Comparison of ENCODE assay signal across 24 cellular contexts in the genomic region with DNA sequence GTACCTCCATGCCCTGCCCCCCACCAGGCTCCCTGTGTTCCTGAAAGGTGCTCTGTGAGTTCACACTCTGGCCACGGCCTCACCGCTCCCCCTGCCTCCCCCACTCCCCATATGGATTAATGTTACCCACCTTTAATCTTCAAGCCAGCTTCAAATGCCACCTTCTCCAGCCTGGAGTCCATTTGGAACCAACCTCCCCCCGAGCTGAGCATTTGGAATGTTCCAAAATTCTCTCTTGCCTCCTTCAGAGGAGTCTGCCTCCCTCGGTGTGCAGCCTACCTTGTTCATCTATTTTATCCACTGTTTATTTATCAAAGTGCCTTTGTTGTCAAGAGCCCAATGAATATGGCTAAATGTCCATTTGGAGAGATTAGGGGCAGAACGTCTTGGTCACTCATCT. TPM values are rescaled to one million over a fixed set of nuclear protein-coding genes. Genes with fewer than 3 reads are reported as not detected.
DNase-seq lines count a peak whose midpoint lies in the region; ATAC-seq, FAIRE-seq and TF ChIP-seq lines count a peak whose summit lies in the region.
"Had no signal": no experiment of that assay in that cellular context is flagged by ENCODE, and none has a peak within 500 bp of the region (broad histone marks: within the 10 kb centered on the region; RNA-seq: fewer than 3 reads in every experiment).

No MANE protein-coding gene starts in this region.

- CTCF ChIA-PET in MCF 10A (lab: Yijun Ruan, JAX) (interaction anchor here (0.6 kb wide), 1 partner anchor 364 kb away, joined by 3 read pairs; no protein-coding TSS in a partner anchor), K562 (lab: Yijun Ruan, JAX; ENCODE audit: low intra/inter-chr PET ratio) (no interaction called here)

- H3K36me3 ChIP-seq in breast epithelium (no peaks in the 10 kb centered on the region), K562 (ENCODE audit: control insufficient read depth, insufficient read depth, low read length) (peaks cover 77% of the 10 kb centered on the region)
- H3K36me3 ChIP-seq: BE2C had no signal

- H3K4me1 ChIP-seq in breast epithelium (peaks cover 0 to 10% of the 10 kb centered on the region in 2 donors), K562 (replicated peaks in 1 of 2; ENCODE audit: control insufficient read depth in 2 of 2, insufficient read depth in 2 of 2, low read length in 2 of 2) (peaks cover 12 to 17% of the 10 kb centered on the region in 2 experiments; a peak in 4 of 5 replicates)
- H3K4me1 ChIP-seq: BE2C had no signal

- intact Hi-C loops in breast epithelium (cut with DNase I; ENCODE audit: low total_unique reads) (no loop called here), MCF 10A (cut with micrococcal nuclease) (no loop called here), K562 (cut with micrococcal nuclease) (loop anchor here (10.0 kb wide), 2 partner anchors 147 to 413 kb away; a partner anchor contains a TSS)

- peaks cover 31% of the 10 kb centered on the region for H3K79me2 ChIP-seq in K562 (ENCODE audit: control insufficient read depth, insufficient read depth, low read length)

- H3K9me3 ChIP-seq in breast epithelium (no peaks in the 10 kb centered on the region), K562 (replicated peaks; ENCODE audit: control insufficient read depth, insufficient read depth, low read depth, low read length) (no peaks in the 10 kb centered on the region)
- H3K9me3 ChIP-seq: BE2C, SK-N-SH had no signal

- H3K27ac ChIP-seq in breast epithelium (peak overlapping the region; percentile 68 to 70), K562 (ENCODE audit: extremely low read depth, low read depth, low read length) (no peak overlapping the region)
- H3K27ac ChIP-seq: HL-60 had no signal

- no peak for TF ChIP-seq POLR2A in breast epithelium (IDR thresholded peaks at IDR 0.05)
- no peak for TF ChIP-seq POLR2A in K562 (conservative IDR thresholded peaks at IDR 0.05)

- H3K4me3 Mint-ChIP-seq in MCF 10A (ENCODE audit: unreplicated experiment) (no peak overlapping the region), neural crest cell (peak overlapping the region; percentile 61)
- H3K4me3 Mint-ChIP-seq: CD4-positive, alpha-beta memory T cell had no signal

- H3K36me3 Mint-ChIP-seq in MCF 10A (ENCODE audit: insufficient read depth, unreplicated experiment) (peaks cover 34% of the 10 kb centered on the region), neural crest cell (ENCODE audit: low read depth) (no peaks in the 10 kb centered on the region)

- H3K9ac ChIP-seq in K562 (ENCODE audit: insufficient read depth in 1 of 2, low read depth in 2 of 2, low read length in 2 of 2): no peak overlapping the region
- H3K9ac ChIP-seq: SK-N-SH had no signal

- no peaks in the 10 kb centered on the region for H3K27me3 Mint-ChIP-seq in MCF 10A (ENCODE audit: insufficient read depth, unreplicated experiment)
- H3K27me3 Mint-ChIP-seq in neural crest cell (ENCODE audit: low read depth): no peaks in the 10 kb centered on the region
- H3K27me3 Mint-ChIP-seq: CD4-positive, alpha-beta memory T cell; IgD-negative memory B cell had no signal

- no peak for TF ChIP-seq RAD21 in K562 (CRISPR knock-in tag; conservative IDR thresholded peaks at IDR 0.05 in 1 of 2, IDR thresholded peaks at IDR 0.05 in 1 of 2)

- H2AFZ ChIP-seq in K562 (ENCODE audit: low read depth, low read length): no peak overlapping the region

- BruUV-seq in MCF 10A (replicated peaks; lab: Mats Ljungman, UMichigan) (no TSS peak), K562 (replicated peaks; lab: Mats Ljungman, UMichigan) (no TSS peak)

- TF ChIP-seq CTCF in breast epithelium (IDR thresholded peaks at IDR 0.05): no peak
- TF ChIP-seq CTCF in MCF 10A (IDR thresholded peaks at IDR 0.05; ENCODE audit: unreplicated experiment): no peak
- no peak for TF ChIP-seq CTCF in K562 (IDR thresholded peaks at IDR 0.05 in 2 of 3, conservative IDR thresholded peaks at IDR 0.05 in 1 of 3; ENCODE audit: insufficient read depth in 2 of 3, low read depth in 1 of 3, low read length in 3 of 3)
- TF ChIP-seq CTCF in neural crest cell (conservative IDR thresholded peaks at IDR 0.05): no peak

- H3K4me3 ChIP-seq in breast epithelium: no peak overlapping the region
- H3K4me3 ChIP-seq in K562: no peak overlapping the region

- H3K4me1 Mint-ChIP-seq in MCF 10A (ENCODE audit: insufficient read depth, unreplicated experiment): peaks cover 10% of the 10 kb centered on the region
- H3K4me1 Mint-ChIP-seq in neural crest cell: peaks cover 17% of the 10 kb centered on the region

- no peak for TF ChIP-seq EP300 in K562 (IDR thresholded peaks at IDR 0.05; ENCODE audit: low read length)

- 82% methylated on average over 5 of the region's 5 CpGs for WGBS in K562 (ENCODE audit: insufficient coverage, low coverage, missing lambda C conversion rate)

- ATAC-seq in K562: no peak

- H3K27ac Mint-ChIP-seq in MCF 10A (ENCODE audit: low read depth, unreplicated experiment): no peak overlapping the region
- no peak overlapping the region for H3K27ac Mint-ChIP-seq in neural crest cell (ENCODE audit: unreplicated experiment)
- H3K27ac Mint-ChIP-seq: IgD-negative memory B cell had no signal

- in situ Hi-C loops in K562 (cut with MboI): no loop called here

- no peak overlapping the region for H3K4me2 ChIP-seq in K562 (ENCODE audit: insufficient read depth, low read length)
- H3K4me2 ChIP-seq: SK-N-SH had no signal

- peaks cover 3% of the 10 kb centered on the region; the same call in 1 of the 2 replicates for H4K20me1 ChIP-seq in K562 (replicated peaks; ENCODE audit: control insufficient read depth, insufficient read depth, low read length)

- no peak for FAIRE-seq in K562 (lab: Jason Lieb, UNC)
- FAIRE-seq: GM12892, GM18507, RCC 7860 had no signal

- H3K9me3 Mint-ChIP-seq in MCF 10A (ENCODE audit: unreplicated experiment): no peaks in the 10 kb centered on the region
- no peaks in the 10 kb centered on the region for H3K9me3 Mint-ChIP-seq in neural crest cell
- H3K9me3 Mint-ChIP-seq: IgD-negative memory B cell had no signal

- DNase-seq in breast epithelium (ENCODE audit: low spot score in 2 of 2): no peak
- no peak for DNase-seq in MCF 10A (ENCODE audit: unreplicated experiment)
- peak in 2 of 4 experiments; percentile 18 to 19 for DNase-seq in K562 (ENCODE audit: extremely low read depth in 1 of 4, low spot score in 3 of 4)
- DNase-seq in neural crest cell (ENCODE audit: low read depth, low spot score): no peak
- DNase-seq in HuH-7 (ENCODE audit: low spot score): no peak
- no peak for DNase-seq in glomerular visceral epithelial cell (ENCODE audit: extremely low spot score)
- no peak for DNase-seq in iPS-NIHi7 (ENCODE audit: extremely low spot score)
- DNase-seq in A172 (ENCODE audit: low spot score): no peak
- DNase-seq: 8988T; BE2C; CD4-positive, alpha-beta memory T cell; EL; GOT3; Kasumi-1; NCI-H1105 treated with DMSO at 0.1 percent for 48 hours; NCI-H1694; NCI-H2081 treated with DMSO at 0.1 percent for 48 hours; SHP77 treated with DMSO at 0.1 percent for 48 hours; SK-N-SH had no signal

- H3K27me3 ChIP-seq in breast epithelium (no peaks in the 10 kb centered on the region), K562 (ENCODE audit: control insufficient read depth in 2 of 2, insufficient read depth in 2 of 2, low read length in 2 of 2) (no peaks in the 10 kb centered on the region)
- H3K27me3 ChIP-seq: BE2C had no signal

- peaks cover 11% of the 10 kb centered on the region for H3K9me1 ChIP-seq in K562 (ENCODE audit: control insufficient read depth, insufficient read depth, low read length)

- POLR2A ChIA-PET in MCF 10A (lab: Yijun Ruan, JAX): interaction anchor here (0.6 kb wide), 1 partner anchor 39 kb away, joined by 4 read pairs; no protein-coding TSS in a partner anchor
- POLR2A ChIA-PET in K562 (lab: Yijun Ruan, JAX): interaction anchor here (0.9 to 4.6 kb wide), 3 partner anchors 14 to 82 kb away, joined by 3 to 37 read pairs (median 3); no protein-coding TSS in a partner anchor

RNA-seq across cellular contexts. Expression of a gene that starts 4.3 kb away (rescaled TPM):
- total RNA-seq in breast epithelium: 100 to 1,000 TPM in 1 of 3 donors, 10 to 100 TPM in 2; 87.7 to 121 (median 97.5) TPM
- total RNA-seq in MCF 10A (2022): 124 and 147 TPM in 2 replicates
- 623 and 716 TPM in 2 replicates for total RNA-seq in K562 (2011; cell fraction: chromatin; rRNA removed; ENCODE audit: low replicate concordance)
- total RNA-seq in K562 (2011; cell fraction: nucleolus; rRNA removed): 264 and 268 TPM in 2 replicates
- 448 and 517 TPM in 2 replicates for total RNA-seq in K562 (2011; cell fraction: nucleoplasm; rRNA removed)
- total RNA-seq in K562 (2014; rRNA removed): 101 and 116 TPM in 2 replicates
- total RNA-seq in K562 (2014; rRNA removed; fragmentation: Illumina TruSeq; extraction: Trizol): 70.7 and 80.5 TPM in 2 replicates
- 69.2 and 75.1 TPM in 2 replicates for total RNA-seq in K562 (2015; rRNA removed; fragmentation: Illumina TruSeq; extraction: Trizol)
- total RNA-seq in K562 (2021): 91.3 and 109 TPM in 2 replicates
- polyA plus RNA-seq in K562 (2011; rRNA removed): 76.0 and 137 TPM in 2 replicates
- polyA plus RNA-seq in K562 (2011; cell fraction: cytosol; rRNA removed): 48.9 and 79.1 TPM in 2 replicates
- polyA plus RNA-seq in K562 (2011; cell fraction: nucleus; rRNA removed): 143 and 177 TPM in 2 replicates
- 75.8 and 115 TPM in 2 replicates for polyA plus RNA-seq in K562 (2012)
- polyA plus RNA-seq in K562 (2014; fragmentation: Illumina TruSeq; extraction: Trizol): 117 and 122 TPM in 2 replicates
- 10 to 100 TPM; 15.7 to 21.9 TPM for polyA plus RNA-seq in K562 (2014; fragmentation: Nextera tagmentation; extraction: Ambion mirVana)
- polyA plus RNA-seq in K562 (2014; rRNA removed): 98.1 and 138 TPM in 2 replicates
- 69.9 and 111 TPM in 2 replicates for polyA minus RNA-seq in K562 (2011; rRNA and poly(A)+ RNA removed)
- polyA minus RNA-seq in K562 (2011; cell fraction: cytosol; rRNA and poly(A)+ RNA removed): 40.1 and 56.7 TPM in 2 replicates
- 86.6 and 165 TPM in 2 replicates for polyA minus RNA-seq in K562 (2011; cell fraction: nucleus; rRNA and poly(A)+ RNA removed)
- 56.9 and 64.1 TPM in 2 replicates for total RNA-seq in neural crest cell
- total RNA-seq in A172 (2014; rRNA removed; shearing (Covaris generic)): 118 and 155 TPM in 2 replicates

RNA-seq across cellular contexts. Expression of a gene that starts 4.6 kb away (rescaled TPM):
- total RNA-seq in breast epithelium (10 to 100 TPM; 25.8 to 39.7 (median 31.4) TPM), MCF 10A (2022) (27.7 and 39.0 TPM in 2 replicates), K562 (2014; rRNA removed) (105 and 106 TPM in 2 replicates), K562 (2014; rRNA removed; fragmentation: Illumina TruSeq; extraction: Trizol) (82.6 and 86.7 TPM in 2 replicates), K562 (2015; rRNA removed; fragmentation: Illumina TruSeq; extraction: Trizol) (93.9 and 94.3 TPM in 2 replicates), K562 (2021) (72.3 and 77.3 TPM in 2 replicates), neural crest cell (17.1 and 20.7 TPM in 2 replicates)
- 31.0 and 60.5 TPM in 2 replicates for total RNA-seq in K562 (2011; cell fraction: chromatin; rRNA removed; ENCODE audit: low replicate concordance)
- 37.1 and 42.7 TPM in 2 replicates for total RNA-seq in K562 (2011; cell fraction: nucleolus; rRNA removed)
- total RNA-seq in K562 (2011; cell fraction: nucleoplasm; rRNA removed): 33.4 and 47.4 TPM in 2 replicates
- polyA plus RNA-seq in K562 (2011; rRNA removed) (121 and 145 TPM in 2 replicates), K562 (2014; fragmentation: Illumina TruSeq; extraction: Trizol) (95.9 and 104 TPM in 2 replicates), K562 (2014; fragmentation: Nextera tagmentation; extraction: Ambion mirVana) (100 to 1,000 TPM in 1 of 2 experiments, 10 to 100 TPM in 1; 62.8 to 133 TPM), K562 (2014; rRNA removed) (121 and 141 TPM in 2 replicates)
- polyA plus RNA-seq in K562 (2011; cell fraction: cytosol; rRNA removed): 151 and 164 TPM in 2 replicates
- polyA plus RNA-seq in K562 (2011; cell fraction: nucleus; rRNA removed): 39.9 and 61.7 TPM in 2 replicates
- 91.8 and 104 TPM in 2 replicates for polyA plus RNA-seq in K562 (2012)
- polyA minus RNA-seq in K562 (2011; rRNA and poly(A)+ RNA removed): 51.5 and 51.7 TPM in 2 replicates
- 22.0 and 22.2 TPM in 2 replicates for polyA minus RNA-seq in K562 (2011; cell fraction: cytosol; rRNA and poly(A)+ RNA removed)
- polyA minus RNA-seq in K562 (2011; cell fraction: nucleus; rRNA and poly(A)+ RNA removed): 11.6 and 14.9 TPM in 2 replicates
- 110 and 118 TPM in 2 replicates for total RNA-seq in A172 (2014; rRNA removed; shearing (Covaris generic))

RNA-seq across cellular contexts. Expression of a gene that starts 50.7 kb away (rescaled TPM):
- total RNA-seq in breast epithelium (10 to 100 TPM; 11.8 to 19.8 (median 18.0) TPM), MCF 10A (2022) (36.1 and 37.6 TPM in 2 replicates), K562 (2014; rRNA removed) (46.0 and 90.9 TPM in 2 replicates), K562 (2014; rRNA removed; fragmentation: Illumina TruSeq; extraction: Trizol) (43.0 and 63.0 TPM in 2 replicates), K562 (2015; rRNA removed; fragmentation: Illumina TruSeq; extraction: Trizol) (72.7 and 74.7 TPM in 2 replicates), K562 (2021) (91.3 and 104 TPM in 2 replicates), neural crest cell (33.4 and 35.0 TPM in 2 replicates)
- 35.5 and 103 TPM in 2 replicates for total RNA-seq in K562 (2011; cell fraction: chromatin; rRNA removed; ENCODE audit: low replicate concordance)
- 64.2 and 80.4 TPM in 2 replicates for total RNA-seq in K562 (2011; cell fraction: nucleolus; rRNA removed)
- 48.8 and 49.1 TPM in 2 replicates for total RNA-seq in K562 (2011; cell fraction: nucleoplasm; rRNA removed)
- polyA plus RNA-seq in K562 (2011; rRNA removed) (64.4 and 79.2 TPM in 2 replicates), K562 (2014; fragmentation: Illumina TruSeq; extraction: Trizol) (110 and 117 TPM in 2 replicates), K562 (2014; fragmentation: Nextera tagmentation; extraction: Ambion mirVana) (10 to 100 TPM in 1 of 2 experiments, 1 to 10 TPM in 1; 9.3 to 24.2 TPM), K562 (2014; rRNA removed) (56.7 and 89.1 TPM in 2 replicates)
- polyA plus RNA-seq in K562 (2011; cell fraction: cytosol; rRNA removed): 56.0 and 75.1 TPM in 2 replicates
- 31.6 and 47.8 TPM in 2 replicates for polyA plus RNA-seq in K562 (2011; cell fraction: nucleus; rRNA removed)
- 64.7 and 97.4 TPM in 2 replicates for polyA plus RNA-seq in K562 (2012)
- 43.1 and 50.2 TPM in 2 replicates for polyA minus RNA-seq in K562 (2011; rRNA and poly(A)+ RNA removed)
- polyA minus RNA-seq in K562 (2011; cell fraction: cytosol; rRNA and poly(A)+ RNA removed): 49.8 and 67.6 TPM in 2 replicates
- polyA minus RNA-seq in K562 (2011; cell fraction: nucleus; rRNA and poly(A)+ RNA removed): 19.1 and 26.8 TPM in 2 replicates
- 28.8 and 30.5 TPM in 2 replicates for total RNA-seq in A172 (2014; rRNA removed; shearing (Covaris generic))

RNA-seq across cellular contexts. Expression of a gene that starts 51.1 kb away (rescaled TPM):
- total RNA-seq in breast epithelium: 10 to 100 TPM; 30.2 to 59.7 (median 46.2) TPM
- total RNA-seq in MCF 10A (2022): 57.1 and 58.9 TPM in 2 replicates
- total RNA-seq in K562 (2011; cell fraction: chromatin; rRNA removed; ENCODE audit: low replicate concordance): 241 and 561 TPM in 2 replicates
- 334 and 386 TPM in 2 replicates for total RNA-seq in K562 (2011; cell fraction: nucleolus; rRNA removed)
- 352 and 440 TPM in 2 replicates for total RNA-seq in K562 (2011; cell fraction: nucleoplasm; rRNA removed)
- 104 and 150 TPM in 2 replicates for total RNA-seq in K562 (2014; rRNA removed)
- 44.3 and 48.5 TPM in 2 replicates for total RNA-seq in K562 (2014; rRNA removed; fragmentation: Illumina TruSeq; extraction: Trizol)
- 66.2 and 67.2 TPM in 2 replicates for total RNA-seq in K562 (2015; rRNA removed; fragmentation: Illumina TruSeq; extraction: Trizol)
- total RNA-seq in K562 (2021): 102 and 107 TPM in 2 replicates
- polyA plus RNA-seq in K562 (2011; rRNA removed): 113 and 117 TPM in 2 replicates
- 145 and 208 TPM in 2 replicates for polyA plus RNA-seq in K562 (2011; cell fraction: cytosol; rRNA removed)
- 338 and 468 TPM in 2 replicates for polyA plus RNA-seq in K562 (2011; cell fraction: nucleus; rRNA removed)
- 113 and 151 TPM in 2 replicates for polyA plus RNA-seq in K562 (2012)
- polyA plus RNA-seq in K562 (2014; fragmentation: Illumina TruSeq; extraction: Trizol): 58.3 and 90.4 TPM in 2 replicates
- 10 to 100 TPM in 1 of 2 experiments, 1 to 10 TPM in 1; 9.1 to 11.3 TPM for polyA plus RNA-seq in K562 (2014; fragmentation: Nextera tagmentation; extraction: Ambion mirVana)
- polyA plus RNA-seq in K562 (2014; rRNA removed): 135 and 140 TPM in 2 replicates
- polyA minus RNA-seq in K562 (2011; rRNA and poly(A)+ RNA removed): 65.9 and 102 TPM in 2 replicates
- polyA minus RNA-seq in K562 (2011; cell fraction: cytosol; rRNA and poly(A)+ RNA removed): 42.5 and 67.8 TPM in 2 replicates
- polyA minus RNA-seq in K562 (2011; cell fraction: nucleus; rRNA and poly(A)+ RNA removed): 110 and 139 TPM in 2 replicates
- 50.8 and 51.0 TPM in 2 replicates for total RNA-seq in neural crest cell
- total RNA-seq in A172 (2014; rRNA removed; shearing (Covaris generic)): 68.4 and 70.0 TPM in 2 replicates
